In genomic region chr16:74737521-74737920, GRCh38 we compare ENCODE assay signal across 28 cellular contexts. TPM values are rescaled to one million over a fixed set of nuclear protein-coding genes. Genes with fewer than 3 reads are reported as not detected.
A peak's percentile ranks its signal among the peaks of the same experiment; 100 is the strongest.
DNase-seq lines count a peak whose midpoint lies in the region; ATAC-seq and TF ChIP-seq lines count a peak whose summit lies in the region.
"Had no signal": no experiment of that assay in that cellular context is flagged by ENCODE, and none has a peak within 500 bp of the region (broad histone marks: within the 10 kb centered on the region; RNA-seq: fewer than 3 reads in every experiment).

No MANE protein-coding gene starts in this region.

- H2BK5ac ChIP-seq in neuronal stem cell (ENCODE audit: low read length): peak overlapping the region; percentile 87
- no peak overlapping the region for H2BK5ac ChIP-seq in mesendoderm (ENCODE audit: low read length)

- CTCF ChIA-PET in Caco-2 (lab: Charles Lee): interaction anchor here (1.3 kb wide), 1 partner anchor 126 kb away, joined by 3 read pairs; no protein-coding TSS in a partner anchor

- H3K27ac Mint-ChIP-seq in Caco-2 (ENCODE audit: unreplicated experiment): peak overlapping the region; percentile 79
- H3K27ac Mint-ChIP-seq: activated naive CD8-positive, alpha-beta T cell treated with anti-CD3 and anti-CD28 coated beads, Interleukin-2, amount 10 ng/mL, durations not matched to agents 7 days and 5 days; memory B cell; stimulated activated naive CD8-positive, alpha-beta T cell treated with anti-CD3 and anti-CD28 coated beads, Interleukin-15, Interleukin-2, amounts not matched to agents 100 ng/mL and 50 ng/mL, for 24 hours had no signal

- H3K4me2 ChIP-seq in neuronal stem cell (ENCODE audit: insufficient read depth, low read length, poor library complexity, severe bottlenecking) (no peak overlapping the region), mesendoderm (ENCODE audit: low read length) (no peak overlapping the region)

- H2AK5ac ChIP-seq in neuronal stem cell (ENCODE audit: low read depth, low read length): peak overlapping the region; percentile 91
- no peak overlapping the region for H2AK5ac ChIP-seq in mesendoderm (ENCODE audit: low read length)

- H2BK12ac ChIP-seq in neuronal stem cell (ENCODE audit: low read length): no peak overlapping the region

- no peaks in the 10 kb centered on the region for H3K27me3 Mint-ChIP-seq in Caco-2 (ENCODE audit: insufficient read depth, unreplicated experiment)
- H3K27me3 Mint-ChIP-seq: activated naive CD8-positive, alpha-beta T cell treated with anti-CD3 and anti-CD28 coated beads, Interleukin-2, amount 10 ng/mL, durations not matched to agents 7 days and 5 days; stimulated activated naive CD8-positive, alpha-beta T cell treated with anti-CD3 and anti-CD28 coated beads, Interleukin-15, Interleukin-2, amounts not matched to agents 100 ng/mL and 50 ng/mL, for 24 hours had no signal

- H3K4me3 ChIP-seq in Caco-2 (ENCODE audit: low read depth, low read length) (no peak overlapping the region), NT2/D1 (ENCODE audit: insufficient read length, low read depth) (no peak overlapping the region), dorsolateral prefrontal cortex (no peak overlapping the region), neuronal stem cell (ENCODE audit: low read length in 2 of 2) (no peak overlapping the region), mesendoderm (ENCODE audit: low read length) (no peak overlapping the region)
- H3K4me3 ChIP-seq: gastrocnemius medialis, SJCRH30, tibial artery had no signal

- H4K91ac ChIP-seq in neuronal stem cell (ENCODE audit: low read depth, low read length, poor library complexity): no peak overlapping the region

- peak overlapping the region; percentile 66 for H3K14ac ChIP-seq in neuronal stem cell (ENCODE audit: low read length)

- no peaks in the 10 kb centered on the region for H3K79me1 ChIP-seq in neuronal stem cell (ENCODE audit: low read depth, low read length)
- no peaks in the 10 kb centered on the region for H3K79me1 ChIP-seq in mesendoderm (ENCODE audit: low read length)

- no peaks in the 10 kb centered on the region for H3K27me3 ChIP-seq in Caco-2 (replicated peaks; ENCODE audit: control insufficient read depth, insufficient read depth, low read length)
- H3K27me3 ChIP-seq in NT2/D1 (ENCODE audit: insufficient read depth, insufficient read length): no peaks in the 10 kb centered on the region
- H3K27me3 ChIP-seq in dorsolateral prefrontal cortex: peaks cover 0 to 7% (median 0%) of the 10 kb centered on the region in 45 donors
- H3K27me3 ChIP-seq in neuronal stem cell (ENCODE audit: control insufficient read depth in 3 of 3, insufficient read depth in 3 of 3, low read depth in 1 of 3, low read length in 3 of 3): peaks cover 0 to 32% (median 0%) of the 10 kb centered on the region in 3 experiments
- no peaks in the 10 kb centered on the region for H3K27me3 ChIP-seq in mesendoderm (ENCODE audit: insufficient read depth, low read length, poor library complexity)
- H3K27me3 ChIP-seq: SJCRH30 had no signal

- no peak overlapping the region for H3K4me3 Mint-ChIP-seq in Caco-2 (ENCODE audit: unreplicated experiment)
- H3K4me3 Mint-ChIP-seq: activated naive CD8-positive, alpha-beta T cell treated with anti-CD3 and anti-CD28 coated beads, Interleukin-2, amount 10 ng/mL, durations not matched to agents 7 days and 5 days; memory B cell; stimulated activated naive CD8-positive, alpha-beta T cell treated with anti-CD3 and anti-CD28 coated beads, Interleukin-15, Interleukin-2, amounts not matched to agents 100 ng/mL and 50 ng/mL, for 24 hours had no signal

- H3K9ac ChIP-seq in NT2/D1 (ENCODE audit: insufficient read length, low read depth) (peak overlapping the region; percentile 59), neuronal stem cell (ENCODE audit: low read depth, low read length, poor library complexity) (peak overlapping the region; percentile 51), mesendoderm (ENCODE audit: low read length) (no peak overlapping the region)

- POLR2A ChIA-PET in Caco-2 (lab: Charles Lee): no interaction called here

- H3K27ac ChIP-seq in dorsolateral prefrontal cortex: peak overlapping the region in 57 of 59 donors; percentile 12 to 100 (median 84)
- no peak overlapping the region for H3K27ac ChIP-seq in neuronal stem cell (replicated peaks; ENCODE audit: low read length)
- no peak overlapping the region for H3K27ac ChIP-seq in mesendoderm (ENCODE audit: low read depth, low read length)
- H3K27ac ChIP-seq: gastrocnemius medialis, SJCRH30, tibial artery, WERI-Rb-1 had no signal

- no peak overlapping the region for H3K56ac ChIP-seq in mesendoderm (ENCODE audit: low read length)

- H2BK120ac ChIP-seq in neuronal stem cell (ENCODE audit: low read depth, low read length) (peak overlapping the region; percentile 57), mesendoderm (ENCODE audit: low read depth, low read length) (no peak overlapping the region)

- H4K8ac ChIP-seq in neuronal stem cell (ENCODE audit: low read depth, low read length) (no peak overlapping the region), mesendoderm (ENCODE audit: low read depth, low read length) (no peak overlapping the region)

- no peak for ATAC-seq in HG03565 (IDR thresholded peaks at IDR 0.05; ENCODE audit: unreplicated experiment)
- ATAC-seq: gastrocnemius medialis, left lobe of liver had no signal

- DNase-seq in Caco-2: no peak
- DNase-seq in NT2/D1 (ENCODE audit: low read depth, low spot score): no peak
- DNase-seq in dorsolateral prefrontal cortex: no peak
- DNase-seq in neuronal stem cell (ENCODE audit: low spot score): no peak
- no peak for DNase-seq in mesendoderm
- DNase-seq in stimulated activated CD4-positive, alpha-beta T cell treated with anti-CD3 and anti-CD28 coated beads, Interleukin-4, amount 100 ng/mL, for 1 hour: no peak
- DNase-seq: activated CD4-positive, alpha-beta T cell treated with anti-CD3 and anti-CD28 coated beads for 48 hours; activated effector memory CD4-positive, alpha-beta T cell treated with Interleukin-2 at 50 U/mL for 16 hours; activated naive CD8-positive, alpha-beta T cell treated with anti-CD3 and anti-CD28 coated beads, Interleukin-2, amount 10 ng/mL, durations not matched to agents 7 days and 5 days; activated T-cell treated with anti-CD3 and anti-CD28 coated beads, Interleukin-2, amount 50 U/mL, for 1 hour; C1 segment of cervical spinal cord; central memory CD4-positive, alpha-beta T cell; COR-L47; DMS79; gastrocnemius medialis; NCI-H1436 treated with DMSO at 0.1 percent for 48 hours; NCI-H446; NCI-H774; SJCRH30; tibial artery; WERI-Rb-1 had no signal

- H2AFZ ChIP-seq in neuronal stem cell (ENCODE audit: low read length): peak overlapping the region; percentile 83

- no CpG with 5 or more reads among the region's 6 CpGs for WGBS in neuronal stem cell (ENCODE audit: extremely low coverage in 2 of 2, insufficient read length in 2 of 2, insufficient replicate concordance in 1 of 2), 2 donors
- WGBS in mesendoderm (ENCODE audit: extremely low coverage, insufficient coverage, low lambda C conversion rate): no CpG with 5 or more reads among the region's 6 CpGs

- H3K18ac ChIP-seq in neuronal stem cell (ENCODE audit: low read length): peak overlapping the region; percentile 58
- H3K18ac ChIP-seq in mesendoderm (ENCODE audit: low read length): no peak overlapping the region

- intact Hi-C loops in Caco-2 (cut with micrococcal nuclease; ENCODE audit: unreplicated experiment): no loop called here
- intact Hi-C loops in dorsolateral prefrontal cortex (cut with DNase I): no loop called here

- H3K23ac ChIP-seq in neuronal stem cell (ENCODE audit: low read depth, low read length, poor library complexity): no peak overlapping the region
- no peak overlapping the region for H3K23ac ChIP-seq in mesendoderm (ENCODE audit: low read length)

- H3K9me3 ChIP-seq in Caco-2: no peaks in the 10 kb centered on the region
- H3K9me3 ChIP-seq in NT2/D1 (ENCODE audit: insufficient read depth, low read length): no peaks in the 10 kb centered on the region
- H3K9me3 ChIP-seq in neuronal stem cell (replicated peaks in 1 of 2; ENCODE audit: control insufficient read depth in 2 of 2, insufficient read depth in 1 of 2, low read depth in 1 of 2, low read length in 2 of 2): no peaks in the 10 kb centered on the region
- H3K9me3 ChIP-seq: gastrocnemius medialis, SJCRH30, tibial artery had no signal

- H2BK15ac ChIP-seq in neuronal stem cell (ENCODE audit: low read length) (peak overlapping the region; percentile 76), mesendoderm (replicated peaks; ENCODE audit: low read depth) (no peak overlapping the region)

- H3K4me1 ChIP-seq in Caco-2 (no peaks in the 10 kb centered on the region), NT2/D1 (ENCODE audit: insufficient read depth, insufficient read length) (peaks cover 52% of the 10 kb centered on the region), neuronal stem cell (ENCODE audit: control insufficient read depth in 2 of 2, insufficient read depth in 1 of 2, low read depth in 1 of 2, low read length in 2 of 2) (peaks cover 13 to 38% of the 10 kb centered on the region in 2 donors), mesendoderm (ENCODE audit: control insufficient read depth, low read depth, low read length) (peaks cover 10% of the 10 kb centered on the region)
- H3K4me1 ChIP-seq: gastrocnemius medialis had no signal

- H4K5ac ChIP-seq in mesendoderm (ENCODE audit: low read length): no peak overlapping the region

- H3K79me2 ChIP-seq in mesendoderm (ENCODE audit: control insufficient read depth, insufficient read depth, low read length): no peaks in the 10 kb centered on the region

- TF ChIP-seq CTCF in Caco-2 (IDR thresholded peaks at IDR 0.05; ENCODE audit: insufficient read depth in 1 of 2, low read depth in 1 of 2, low read length in 1 of 2, severe bottlenecking in 1 of 2, unreplicated experiment in 1 of 2) (no peak), dorsolateral prefrontal cortex (IDR thresholded peaks at IDR 0.05 in 54 of 56, conservative IDR thresholded peaks at IDR 0.05 in 2 of 56; ENCODE audit: low read depth in 1 of 56, partially characterized antibody in 56 of 56) (no peak)

- H3K36me3 Mint-ChIP-seq in Caco-2 (ENCODE audit: insufficient read depth, unreplicated experiment): peaks cover 8% of the 10 kb centered on the region
- H3K36me3 Mint-ChIP-seq: activated naive CD8-positive, alpha-beta T cell treated with anti-CD3 and anti-CD28 coated beads, Interleukin-2, amount 10 ng/mL, durations not matched to agents 7 days and 5 days had no signal

- H3K9me3 Mint-ChIP-seq in Caco-2 (ENCODE audit: unreplicated experiment): no peaks in the 10 kb centered on the region
- H3K9me3 Mint-ChIP-seq: activated naive CD8-positive, alpha-beta T cell treated with anti-CD3 and anti-CD28 coated beads, Interleukin-2, amount 10 ng/mL, durations not matched to agents 7 days and 5 days; memory B cell; stimulated activated naive CD8-positive, alpha-beta T cell treated with anti-CD3 and anti-CD28 coated beads, Interleukin-15, Interleukin-2, amounts not matched to agents 100 ng/mL and 50 ng/mL, for 24 hours had no signal

- H3K4ac ChIP-seq in neuronal stem cell (ENCODE audit: low read length) (no peak overlapping the region), mesendoderm (ENCODE audit: low read depth, low read length) (no peak overlapping the region)

- H3K4me1 Mint-ChIP-seq in Caco-2 (ENCODE audit: low read depth, unreplicated experiment): no peaks in the 10 kb centered on the region

- no TSS peak for BruUV-seq in Caco-2 (replicated peaks; lab: Mats Ljungman, UMichigan)

- H3K36me3 ChIP-seq in Caco-2 (ENCODE audit: control insufficient read depth, insufficient read depth, low read length) (no peaks in the 10 kb centered on the region), NT2/D1 (ENCODE audit: insufficient read depth, insufficient read length, low read length) (no peaks in the 10 kb centered on the region), neuronal stem cell (replicated peaks in 1 of 2; ENCODE audit: control insufficient read depth in 2 of 2, insufficient read depth in 2 of 2, low read length in 2 of 2) (no peaks in the 10 kb centered on the region), mesendoderm (ENCODE audit: control insufficient read depth, insufficient read depth, low read length) (no peaks in the 10 kb centered on the region)
- H3K36me3 ChIP-seq: gastrocnemius medialis, SJCRH30, tibial artery, WERI-Rb-1 had no signal

RNA-seq across cellular contexts. Expression of gene MLKL, which starts 36.9 kb away (rescaled TPM):
- total RNA-seq in Caco-2 (2022) (9.7 and 10.8 TPM in 2 replicates), dorsolateral prefrontal cortex (10 to 100 TPM in 13 of 120 experiments, 1 to 10 TPM in 107; 1.3 to 18.4 (median 4.9) TPM)
- 0.10 TPM for polyA plus RNA-seq in neuronal stem cell (2013, experiment 1 of 2)
- polyA plus RNA-seq in neuronal stem cell (2013, experiment 2 of 2): 0.01 TPM
- 0.98 TPM for polyA plus RNA-seq in mesendoderm (2013, experiment 1 of 2)
- polyA plus RNA-seq in mesendoderm (2013, experiment 2 of 2): 1.1 TPM
- total RNA-seq: SJCRH30 had no signal

RNA-seq across cellular contexts. Expression of gene FA2H, which starts 37.1 kb away (rescaled TPM):
- total RNA-seq in Caco-2 (2022) (20.1 and 21.3 TPM in 2 replicates), dorsolateral prefrontal cortex (100 to 1,000 TPM in 11 of 120 experiments, 10 to 100 TPM in 106, 1 to 10 TPM in 3; 7.4 to 185 (median 44.7) TPM)
- polyA plus RNA-seq in neuronal stem cell (2013, experiment 1 of 2): 0.06 TPM
- 0.07 TPM for polyA plus RNA-seq in neuronal stem cell (2013, experiment 2 of 2)
- polyA plus RNA-seq in mesendoderm (2013, experiment 1 of 2): 0.94 TPM
- polyA plus RNA-seq in mesendoderm (2013, experiment 2 of 2): 1.0 TPM
- total RNA-seq: activated naive CD8-positive, alpha-beta T cell treated with anti-CD3 and anti-CD28 coated beads, Interleukin-2, amount 10 ng/mL, durations not matched to agents 7 days and 5 days; dermis microvascular lymphatic vessel endothelial cell; left lobe of liver; myocyte; SJCRH30 had no signal
- polyA plus RNA-seq: AG04450 had no signal

Comparison
In these comparisons a context has a peak if more than half of its experiments do, and no peak if none do; other contexts are left out.
1. H3K27ac ChIP-seq: peak in dorsolateral prefrontal cortex (57 of 59); none in neuronal stem cell (single experiment) and mesendoderm (single experiment).